ENCODE assay signal across 26 cellular contexts in the genomic region with DNA sequence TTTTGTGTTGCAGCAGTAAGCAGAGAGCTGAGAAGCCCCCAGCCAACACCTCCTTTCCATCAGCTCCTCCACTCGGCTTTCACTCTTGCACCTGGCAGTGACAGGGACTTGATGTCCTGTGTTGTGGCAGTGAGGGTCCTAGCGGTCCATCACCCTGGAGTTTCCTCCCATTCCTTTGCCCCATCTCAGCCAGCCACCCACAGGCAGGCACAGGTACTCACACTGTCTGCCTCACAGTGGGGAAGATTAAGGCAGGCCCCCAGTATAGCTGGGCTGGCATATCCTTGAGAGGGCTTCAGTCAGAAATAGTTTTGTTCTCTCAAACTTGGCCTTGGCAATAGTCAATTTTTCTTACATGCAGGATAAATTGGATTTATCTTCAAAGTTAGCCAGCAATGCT.
"Had no signal": no experiment of that assay in that cellular context is flagged by ENCODE, and none has a peak within 500 bp of the region (broad histone marks: within the 10 kb centered on the region; RNA-seq: fewer than 3 reads in every experiment).

No MANE protein-coding gene starts in this region.

- H3K27ac ChIP-seq: brain microvascular endothelial cell, coronary artery, dorsolateral prefrontal cortex, gastroesophageal sphincter, lower lobe of right lung, spleen, upper lobe of left lung, vagina had no signal

- H3K27ac Mint-ChIP-seq: activated naive CD4-positive, alpha-beta T cell treated with anti-CD3 and anti-CD28 coated beads, Interleukin-2, amount 10 ng/mL, durations not matched to agents 7 days and 5 days; immature natural killer cell; natural killer cell treated with Interleukin-12 subunit alpha and Interleukin-12 subunit beta and Interleukin-15 and Interleukin-18, amount 100 ng/mL, for 72 hours; stimulated activated naive CD8-positive, alpha-beta T cell treated with anti-CD3 and anti-CD28 coated beads, Interleukin-15, Interleukin-2, amounts not matched to agents 100 ng/mL and 50 ng/mL, for 24 hours had no signal

- DNase-seq: activated CD4-positive, alpha-beta T cell treated with anti-CD3 and anti-CD28 coated beads for 48 hours; activated CD4-positive, alpha-beta T cell treated with anti-CD3 and anti-CD28 coated beads, Interleukin-2, amount 50 U/mL, for 48 hours; activated CD8-positive, alpha-beta memory T cell treated with anti-CD3 and anti-CD28 coated beads for 24 hours; activated gamma-delta T cell; activated naive CD4-positive, alpha-beta T cell treated with anti-CD3 and anti-CD28 coated beads, Interleukin-2, amount 10 ng/mL, durations not matched to agents 7 days and 5 days; activated T-cell treated with anti-CD3 and anti-CD28 coated beads, Interleukin-2, amount 50 U/mL, for 1 hour; amniotic stem cell; brain microvascular endothelial cell; dorsolateral prefrontal cortex; effector memory CD4-positive, alpha-beta T cell; hippocampal formation; immature natural killer cell; kidney; lower lobe of right lung; mucosa of descending colon; posterior cingulate gyrus; right cardiac atrium; spleen; upper lobe of left lung had no signal

- H3K4me3 ChIP-seq: coronary artery, dorsolateral prefrontal cortex, gastroesophageal sphincter, lower lobe of right lung, mucosa of descending colon, spleen, upper lobe of left lung, vagina had no signal

- H3K36me3 Mint-ChIP-seq: activated naive CD4-positive, alpha-beta T cell treated with anti-CD3 and anti-CD28 coated beads, Interleukin-2, amount 10 ng/mL, durations not matched to agents 7 days and 5 days; natural killer cell treated with Interleukin-12 subunit alpha and Interleukin-12 subunit beta and Interleukin-15 and Interleukin-18, amount 100 ng/mL, for 72 hours had no signal

- H3K36me3 ChIP-seq: brain microvascular endothelial cell, gastroesophageal sphincter, lower lobe of right lung, spleen, upper lobe of left lung, vagina had no signal

- FAIRE-seq: astrocyte, kidney had no signal

- H3K9me3 ChIP-seq: gastroesophageal sphincter, lower lobe of right lung, mucosa of descending colon, spleen, upper lobe of left lung, vagina had no signal

- H3K4me3 Mint-ChIP-seq: activated naive CD4-positive, alpha-beta T cell treated with anti-CD3 and anti-CD28 coated beads, Interleukin-2, amount 10 ng/mL, durations not matched to agents 7 days and 5 days; immature natural killer cell; natural killer cell treated with Interleukin-12 subunit alpha and Interleukin-12 subunit beta and Interleukin-15 and Interleukin-18, amount 100 ng/mL, for 72 hours; stimulated activated naive CD8-positive, alpha-beta T cell treated with anti-CD3 and anti-CD28 coated beads, Interleukin-15, Interleukin-2, amounts not matched to agents 100 ng/mL and 50 ng/mL, for 24 hours had no signal

- ATAC-seq: activated CD4-positive, CD25-positive, alpha-beta regulatory T cell treated with anti-CD3 and anti-CD28 coated beads, Interleukin-2, amount 50 U/mL, for 24 hours; gastroesophageal sphincter; lower lobe of right lung; mucosa of descending colon; natural killer cell treated with Interleukin-12 subunit alpha and Interleukin-12 subunit beta and Interleukin-15 and Interleukin-18, amount 100 ng/mL, for 72 hours; right cardiac atrium had no signal

- H3K9me3 Mint-ChIP-seq: activated naive CD4-positive, alpha-beta T cell treated with anti-CD3 and anti-CD28 coated beads, Interleukin-2, amount 10 ng/mL, durations not matched to agents 7 days and 5 days; immature natural killer cell; natural killer cell treated with Interleukin-12 subunit alpha and Interleukin-12 subunit beta and Interleukin-15 and Interleukin-18, amount 100 ng/mL, for 72 hours; stimulated activated naive CD8-positive, alpha-beta T cell treated with anti-CD3 and anti-CD28 coated beads, Interleukin-15, Interleukin-2, amounts not matched to agents 100 ng/mL and 50 ng/mL, for 24 hours had no signal

- H3K27me3 ChIP-seq: brain microvascular endothelial cell, dorsolateral prefrontal cortex, gastroesophageal sphincter, spleen, upper lobe of left lung, vagina had no signal
